In the genomic region with DNA sequence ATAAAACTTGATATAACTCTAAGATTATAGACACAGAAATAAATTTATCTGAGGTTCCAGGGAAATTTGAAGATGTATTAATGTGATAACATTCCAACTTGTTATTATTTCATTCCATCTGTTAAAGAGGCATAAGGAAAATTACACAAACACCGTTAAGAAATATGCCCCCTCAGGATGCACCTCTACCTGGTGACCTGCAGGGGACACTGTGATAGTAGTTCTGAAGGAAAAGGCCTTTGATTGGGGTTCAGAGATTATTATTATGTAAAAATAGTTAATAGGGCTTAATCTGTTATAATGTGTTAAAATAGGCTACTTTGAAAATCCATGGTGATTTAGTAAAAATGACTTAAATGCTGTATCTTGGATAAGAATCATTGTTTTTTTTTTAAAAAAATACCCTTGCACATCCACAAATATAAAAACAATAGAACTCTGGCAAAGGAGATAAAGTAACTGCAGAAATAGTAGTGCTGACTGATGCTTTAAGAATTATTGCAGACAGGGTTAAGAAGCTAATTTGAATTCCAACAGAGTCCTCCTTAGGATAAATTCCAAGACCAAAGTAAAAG, we compare ENCODE assay signal across 8 cellular contexts. TPM values are rescaled to one million over a fixed set of nuclear protein-coding genes. Genes with fewer than 3 reads are reported as not detected.
DNase-seq lines count a peak whose midpoint lies in the region; ATAC-seq and TF ChIP-seq lines count a peak whose summit lies in the region.

No MANE protein-coding gene starts in this region.

- H2AFZ ChIP-seq in HCT116 (ENCODE audit: low read depth, low read length, poor library complexity, severe bottlenecking), result peak overlapping the region; percentile 75

- H3K4me1 Mint-ChIP-seq in natural killer cell, result no peaks in the 10 kb centered on the region
- no peaks in the 10 kb centered on the region for H3K4me1 Mint-ChIP-seq in natural killer cell treated with Interleukin-12 subunit alpha and Interleukin-12 subunit beta and Interleukin-15 and Interleukin-18, amount 100 ng/mL, for 72 hours (ENCODE audit: low read depth in 2 of 2)

- H3K27me3 Mint-ChIP-seq in natural killer cell (ENCODE audit: low read depth in 2 of 2), result no peaks in the 10 kb centered on the region
- H3K27me3 Mint-ChIP-seq in natural killer cell treated with Interleukin-12 subunit alpha and Interleukin-12 subunit beta and Interleukin-15 and Interleukin-18, amount 100 ng/mL, for 72 hours, result peaks cover 0 to 2% of the 10 kb centered on the region in 2 donors

- POLR2A ChIA-PET in HCT116 (lab: Charles Lee), result no interaction called here

- H3K79me2 ChIP-seq in HCT116 (ENCODE audit: insufficient read depth, low read length), result no peaks in the 10 kb centered on the region

- H3K4me3 ChIP-seq in HCT116 (replicated peaks in 1 of 2; ENCODE audit: low read depth in 1 of 2, low read length in 2 of 2), result no peak overlapping the region
- no peak overlapping the region for H3K4me3 ChIP-seq in neutrophil (ENCODE audit: low read depth in 1 of 2, low read length in 1 of 2)
- no peak overlapping the region for H3K4me3 ChIP-seq in aorta (ENCODE audit: low read length in 2 of 2)

- H3K36me3 Mint-ChIP-seq in natural killer cell, result no peaks in the 10 kb centered on the region
- no peaks in the 10 kb centered on the region for H3K36me3 Mint-ChIP-seq in natural killer cell treated with Interleukin-12 subunit alpha and Interleukin-12 subunit beta and Interleukin-15 and Interleukin-18, amount 100 ng/mL, for 72 hours

- H3K36me3 ChIP-seq in HCT116 (ENCODE audit: control insufficient read depth in 1 of 2, insufficient read depth in 2 of 2, low read length in 2 of 2) (no peaks in the 10 kb centered on the region), neutrophil (no peaks in the 10 kb centered on the region), aorta (ENCODE audit: control insufficient read depth in 1 of 2, insufficient read depth in 2 of 2, low read length in 1 of 2) (no peaks in the 10 kb centered on the region)

- H3K4me1 ChIP-seq in HCT116 (ENCODE audit: control insufficient read depth in 1 of 2, insufficient read depth in 2 of 2, low read length in 2 of 2) (no peaks in the 10 kb centered on the region), neutrophil (ENCODE audit: control insufficient read depth in 1 of 2, insufficient read depth in 1 of 2, low read depth in 1 of 2, low read length in 1 of 2) (peaks cover 5% of the 10 kb centered on the region in 2 experiments), aorta (ENCODE audit: control insufficient read depth in 1 of 2, insufficient read depth in 2 of 2, low read length in 2 of 2) (no peaks in the 10 kb centered on the region)

- no TSS peak for BruUV-seq in HCT116 (replicated peaks; lab: Mats Ljungman, UMichigan)

- no peaks in the 10 kb centered on the region for H3K9me3 Mint-ChIP-seq in natural killer cell
- no peaks in the 10 kb centered on the region for H3K9me3 Mint-ChIP-seq in natural killer cell treated with Interleukin-12 subunit alpha and Interleukin-12 subunit beta and Interleukin-15 and Interleukin-18, amount 100 ng/mL, for 72 hours

- no peaks in the 10 kb centered on the region for H3K9me2 ChIP-seq in HCT116 (ENCODE audit: insufficient read depth)

- RAD21 ChIA-PET in HCT116 (lab: Charles Lee; ENCODE audit: low non-redundant PET in 1 of 2, low total read pairs in 2 of 2, uncharacterized antibody in 2 of 2, unreplicated experiment in 2 of 2), result interaction anchor here in 1 of 2 experiments (0.7 kb wide), 1 partner anchor 233 kb away, joined by 6 read pairs; no protein-coding TSS in a partner anchor

- peak; percentile 67 to 90 (median 80) for ATAC-seq in natural killer cell
- ATAC-seq in natural killer cell treated with Interleukin-12 subunit alpha and Interleukin-12 subunit beta and Interleukin-15 and Interleukin-18, amount 100 ng/mL, for 72 hours, result no peak
- ATAC-seq in HCT116, result peak; percentile 77
- no peak for ATAC-seq in aorta (ENCODE audit: low FRiP score)

- H3K27me3 ChIP-seq in HCT116 (ENCODE audit: insufficient read depth, low read length) (no peaks in the 10 kb centered on the region), neutrophil (no peaks in the 10 kb centered on the region), aorta (ENCODE audit: control insufficient read depth in 1 of 2, insufficient read depth in 2 of 2, low read length in 1 of 2) (no peaks in the 10 kb centered on the region)

- DNase-seq in natural killer cell, result no peak
- DNase-seq in natural killer cell treated with Interleukin-12 subunit alpha and Interleukin-12 subunit beta and Interleukin-15 and Interleukin-18, amount 100 ng/mL, for 72 hours (ENCODE audit: low spot score), result no peak
- peak; percentile 42 for DNase-seq in HCT116 (ENCODE audit: low read depth, low spot score)
- DNase-seq in NCI-H1694 treated with DMSO at 0.1 percent for 48 hours (lab: John Stamatoyannopoulos, UW), result peak; percentile 27
- DNase-seq in dermis microvascular lymphatic vessel endothelial cell (ENCODE audit: low read depth in 2 of 2), result peak; percentile 5 to 49
- no peak for DNase-seq in aorta
- DNase-seq in middle frontal gyrus (ENCODE audit: extremely low spot score, low spot score), result no peak

- intact Hi-C loops in natural killer cell (cut with micrococcal nuclease), result loop anchor here (1.0 kb wide), 1 partner anchor 149 kb away; no protein-coding TSS in a partner anchor
- intact Hi-C loops in HCT116 (cut with micrococcal nuclease), result loop anchor here (5.0 kb wide), 1 partner anchor 151 kb away; no protein-coding TSS in a partner anchor
- intact Hi-C loops in aorta (cut with DNase I), result no loop called here

- no peak overlapping the region for H3K27ac ChIP-seq in HCT116 (ENCODE audit: low read depth, low read length)
- H3K27ac ChIP-seq in neutrophil, result no peak overlapping the region
- H3K27ac ChIP-seq in aorta (ENCODE audit: low read depth in 1 of 2, low read length in 2 of 2), result no peak overlapping the region

- no peak overlapping the region for H3K4me3 Mint-ChIP-seq in natural killer cell
- no peak overlapping the region for H3K4me3 Mint-ChIP-seq in natural killer cell treated with Interleukin-12 subunit alpha and Interleukin-12 subunit beta and Interleukin-15 and Interleukin-18, amount 100 ng/mL, for 72 hours

- WGBS in aorta, 2 donors, result 3 to 9% methylated on average over 1 of the region's 1 CpG

- H3K9me3 ChIP-seq in HCT116 (ENCODE audit: control insufficient read depth in 1 of 2, insufficient read depth in 1 of 2, low read depth in 1 of 2, low read length in 2 of 2) (no peaks in the 10 kb centered on the region), neutrophil (no peaks in the 10 kb centered on the region), aorta (ENCODE audit: control insufficient read depth, low read length) (no peaks in the 10 kb centered on the region)

- TF ChIP-seq CTCF in natural killer cell (IDR thresholded peaks at IDR 0.05), result peak; percentile 91
- TF ChIP-seq CTCF in HCT116 (IDR thresholded peaks at IDR 0.05 in 2 of 3, conservative IDR thresholded peaks at IDR 0.05 in 1 of 3; ENCODE audit: borderline replicate concordance in 1 of 3, insufficient read depth in 1 of 3, low read depth in 2 of 3, low read length in 2 of 3), result peak; percentile 73 to 96 (median 90); a peak in 5 of 6 replicates
- peak; percentile 65 for TF ChIP-seq CTCF in neutrophil (IDR thresholded peaks at IDR 0.05)

- H3K27ac Mint-ChIP-seq in natural killer cell, result no peak overlapping the region
- H3K27ac Mint-ChIP-seq in natural killer cell treated with Interleukin-12 subunit alpha and Interleukin-12 subunit beta and Interleukin-15 and Interleukin-18, amount 100 ng/mL, for 72 hours, result no peak overlapping the region

- no peak overlapping the region for H3K4me2 ChIP-seq in HCT116 (ENCODE audit: low read length)

- H4K20me1 ChIP-seq in HCT116 (ENCODE audit: insufficient read depth), result no peaks in the 10 kb centered on the region

- CTCF ChIA-PET in HCT116 (lab: Charles Lee), result interaction anchor here (0.7 to 1.9 kb wide), 2 partner anchors 36 to 148 kb away, joined by 3 to 6 read pairs; a partner anchor contains a TSS

- H3K9ac ChIP-seq in HCT116 (ENCODE audit: low read length), result no peak overlapping the region

- TF ChIP-seq POLR2A in HCT116 (IDR thresholded peaks at IDR 0.05; ENCODE audit: borderline replicate concordance, extremely low read depth, insufficient read depth, insufficient read length), result no peak

- peak; percentile 75 for TF ChIP-seq RAD21 in HCT116 (IDR thresholded peaks at IDR 0.05; ENCODE audit: low read depth)

TF ChIP-seq in HCT116, 20 proteins besides CTCF, POLR2A, EP300 and RAD21:
- TF ChIP-seq ZFX (IDR thresholded peaks at IDR 0.05), result no peak
- no peak for TF ChIP-seq SRF (IDR thresholded peaks at IDR 0.05; ENCODE audit: low read depth)
- TF ChIP-seq ZNF274 (IDR thresholded peaks at IDR 0.05; ENCODE audit: low read depth, low read length), result no peak
- no peak for TF ChIP-seq POLR2AphosphoS5 (IDR thresholded peaks at IDR 0.05; ENCODE audit: low read depth, low read length)

RNA-seq across cellular contexts. Expression of a gene that starts 6.1 kb away (rescaled TPM):
- total RNA-seq in natural killer cell (10 to 100 TPM; 10.7 to 14.0 (median 13.9) TPM), HCT116 (2021; ENCODE audit: unreplicated experiment) (23.3 TPM), dermis microvascular lymphatic vessel endothelial cell (15.5 and 16.6 TPM in 2 replicates), aorta (10 to 100 TPM; 12.0 to 21.0 TPM)
- 1 to 10 TPM; 5.6 to 8.5 TPM for total RNA-seq in natural killer cell treated with Interleukin-12 subunit alpha and Interleukin-12 subunit beta and Interleukin-15 and Interleukin-18, amount 100 ng/mL, for 72 hours
- 5.3 and 6.6 TPM in 2 replicates for polyA plus RNA-seq in HCT116 (2012)
- 10 to 100 TPM; 10.6 to 13.3 TPM for polyA plus RNA-seq in aorta

RNA-seq across cellular contexts. Expression of a gene that starts 35.1 kb away (rescaled TPM):
- total RNA-seq in natural killer cell (10 to 100 TPM; 14.4 to 26.0 (median 18.1) TPM), HCT116 (2021; ENCODE audit: unreplicated experiment) (59.1 TPM), dermis microvascular lymphatic vessel endothelial cell (16.7 and 24.6 TPM in 2 replicates), aorta (10 to 100 TPM; 38.2 to 41.5 TPM)
- 10 to 100 TPM; 44.4 to 44.7 TPM for total RNA-seq in natural killer cell treated with Interleukin-12 subunit alpha and Interleukin-12 subunit beta and Interleukin-15 and Interleukin-18, amount 100 ng/mL, for 72 hours
- polyA plus RNA-seq in HCT116 (2012), result 35.3 and 40.9 TPM in 2 replicates
- 10 to 100 TPM; 21.5 to 41.8 TPM for polyA plus RNA-seq in aorta

RNA-seq across cellular contexts. Expression of a gene that starts 35.3 kb away (rescaled TPM):
- total RNA-seq in natural killer cell (10 to 100 TPM; 19.8 to 33.6 (median 29.9) TPM), HCT116 (2021; ENCODE audit: unreplicated experiment) (14.6 TPM), dermis microvascular lymphatic vessel endothelial cell (8.9 and 14.7 TPM in 2 replicates), aorta (10 to 100 TPM; 11.6 to 17.0 TPM)
- 10 to 100 TPM; 12.7 to 18.9 TPM for total RNA-seq in natural killer cell treated with Interleukin-12 subunit alpha and Interleukin-12 subunit beta and Interleukin-15 and Interleukin-18, amount 100 ng/mL, for 72 hours
- 5.6 and 7.2 TPM in 2 replicates for polyA plus RNA-seq in HCT116 (2012)
- 1 to 10 TPM; 6.1 to 7.4 TPM for polyA plus RNA-seq in aorta

RNA-seq across cellular contexts. Expression of a gene that starts 44.9 kb away (rescaled TPM):
- total RNA-seq in natural killer cell, result 10 to 100 TPM in 1 of 3 donors, 1 to 10 TPM in 1, under 1 TPM in 1; 0.54 to 11.3 (median 1.2) TPM
- total RNA-seq in natural killer cell treated with Interleukin-12 subunit alpha and Interleukin-12 subunit beta and Interleukin-15 and Interleukin-18, amount 100 ng/mL, for 72 hours, result 1 to 10 TPM in 1 of 2 donors, under 1 TPM in 1; 0.93 to 2.1 TPM
- 36.7 TPM for total RNA-seq in HCT116 (2021; ENCODE audit: unreplicated experiment)
- polyA plus RNA-seq in HCT116 (2012), result 12.4 and 18.9 TPM in 2 replicates
- total RNA-seq in dermis microvascular lymphatic vessel endothelial cell, result 14.5 and 17.3 TPM in 2 replicates
- total RNA-seq in aorta, result 1 to 10 TPM; 5.1 to 7.5 TPM
- polyA plus RNA-seq in aorta, result 1 to 10 TPM in 1 of 2 donors, under 1 TPM in 1; 0.90 to 8.9 TPM

Comparison
In these comparisons a context has a peak if more than half of its experiments do, and no peak if none do; other contexts are left out.
1. ATAC-seq: peak in natural killer cell (3 of 3) and HCT116 (single experiment); none in natural killer cell treated with Interleukin-12 subunit alpha and Interleukin-12 subunit beta and Interleukin-15 and Interleukin-18, amount 100 ng/mL, for 72 hours (0 of 2) and aorta (single experiment).
2. DNase-seq: peak in HCT116 (single experiment), NCI-H1694 treated with DMSO at 0.1 percent for 48 hours (single experiment) and dermis microvascular lymphatic vessel endothelial cell (2 of 2); none in natural killer cell (single experiment), natural killer cell treated with Interleukin-12 subunit alpha and Interleukin-12 subunit beta and Interleukin-15 and Interleukin-18, amount 100 ng/mL, for 72 hours (single experiment), aorta (0 of 2) and middle frontal gyrus (single experiment).
3. intact Hi-C loops: an anchor here in natural killer cell (1.0 kb wide) and HCT116 (5.0 kb wide); none called in aorta.
4. Peak in every context shown above with its lines, with median percentiles within 50 percentile points of each other: CTCF ChIP-seq.